In the genomic region with DNA sequence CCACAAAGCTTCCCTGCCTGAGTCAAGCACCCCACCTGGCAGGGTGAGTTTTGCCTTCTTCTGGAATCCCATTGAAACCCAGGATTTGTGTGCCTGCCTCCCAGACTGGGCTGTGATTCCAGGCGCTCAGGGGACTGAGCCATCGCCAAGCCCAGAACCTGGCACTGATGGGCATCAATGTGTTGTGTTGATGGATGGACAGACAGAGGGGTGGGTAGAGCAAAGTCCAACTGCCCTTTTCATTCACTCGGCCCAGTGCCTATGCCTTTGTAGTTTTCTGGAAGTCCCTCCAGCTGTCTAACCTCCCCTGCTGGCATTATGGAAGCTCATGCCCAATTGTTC, we compare ENCODE assay signal across 9 cellular contexts.
DNase-seq lines count a peak whose midpoint lies in the region; ATAC-seq and TF ChIP-seq lines count a peak whose summit lies in the region.
"Had no signal": no experiment of that assay in that cellular context is flagged by ENCODE, and none has a peak within 500 bp of the region (broad histone marks: within the 10 kb centered on the region; RNA-seq: fewer than 3 reads in every experiment).

No MANE protein-coding gene starts in this region.

- peaks cover 18% of the 10 kb centered on the region for H3K4me1 Mint-ChIP-seq in activated T-cell treated with anti-CD3 and anti-CD28 coated beads, Interleukin-2, amount 50 U/mL, for 4 hours (ENCODE audit: low read depth)

- no peak for DNase-seq in activated T-cell treated with anti-CD3 and anti-CD28 coated beads, Interleukin-2, amount 50 U/mL, for 4 hours
- no peak for DNase-seq in activated T-cell treated with anti-CD3 and anti-CD28 coated beads, Interleukin-2, amount 50 U/mL, for 1 hour
- no peak for DNase-seq in choroid plexus epithelial cell (ENCODE audit: low read depth)
- no peak for DNase-seq in DMS53 (lab: John Stamatoyannopoulos, UW)
- no peak for DNase-seq in NCI-H524 treated with DMSO at 0.1 percent for 48 hours (lab: John Stamatoyannopoulos, UW)
- no peak for DNase-seq in NCI-H526 treated with DMSO at 0.1 percent for 48 hours (lab: John Stamatoyannopoulos, UW)

- H3K4me1 ChIP-seq in mucosa of stomach (ENCODE audit: control insufficient read depth, insufficient read depth, low read length) = peaks cover 23% of the 10 kb centered on the region
- no peaks in the 10 kb centered on the region for H3K4me1 ChIP-seq in urinary bladder (ENCODE audit: insufficient read depth)

- H3K9ac ChIP-seq in mucosa of stomach (ENCODE audit: low read length) = peak overlapping the region; percentile 71

- H3K4me3 ChIP-seq in choroid plexus epithelial cell (ENCODE audit: low read depth, low read length) = peak overlapping the region; percentile 22
- H3K4me3 ChIP-seq in mucosa of stomach (ENCODE audit: low read length) = no peak overlapping the region
- H3K4me3 ChIP-seq in urinary bladder (ENCODE audit: low read depth, low read length) = no peak overlapping the region

- peaks cover 53% of the 10 kb centered on the region for H3K27me3 Mint-ChIP-seq in activated T-cell treated with anti-CD3 and anti-CD28 coated beads, Interleukin-2, amount 50 U/mL, for 4 hours (ENCODE audit: low read depth)

- no peaks in the 10 kb centered on the region for H3K36me3 ChIP-seq in mucosa of stomach (ENCODE audit: control insufficient read depth, insufficient read depth, low read length)
- H3K36me3 ChIP-seq in urinary bladder (ENCODE audit: insufficient read depth) = no peaks in the 10 kb centered on the region

- TF ChIP-seq CTCF in choroid plexus epithelial cell (conservative IDR thresholded peaks at IDR 0.05; ENCODE audit: low read depth, low read length) = no peak

- no peaks in the 10 kb centered on the region for H3K9me3 Mint-ChIP-seq in activated T-cell treated with anti-CD3 and anti-CD28 coated beads, Interleukin-2, amount 50 U/mL, for 4 hours

- peak overlapping the region; percentile 70 for H3K4me3 Mint-ChIP-seq in activated T-cell treated with anti-CD3 and anti-CD28 coated beads, Interleukin-2, amount 50 U/mL, for 4 hours

- H3K27ac ChIP-seq in urinary bladder (ENCODE audit: low read depth) = peak overlapping the region; percentile 92

- H3K27me3 ChIP-seq in mucosa of stomach (ENCODE audit: control insufficient read depth, insufficient read depth, low read length) = peaks cover 8% of the 10 kb centered on the region

- no peaks in the 10 kb centered on the region for H3K36me3 Mint-ChIP-seq in activated T-cell treated with anti-CD3 and anti-CD28 coated beads, Interleukin-2, amount 50 U/mL, for 4 hours (ENCODE audit: insufficient read depth)
- H3K36me3 Mint-ChIP-seq: CD4-positive, CD25-positive, alpha-beta regulatory T cell had no signal

- WGBS in urinary bladder = 52% methylated on average over 3 of the region's 3 CpGs

- no peaks in the 10 kb centered on the region for H3K9me3 ChIP-seq in mucosa of stomach (ENCODE audit: control insufficient read depth, low read length)

- ATAC-seq in activated T-cell treated with anti-CD3 and anti-CD28 coated beads, Interleukin-2, amount 50 U/mL, for 4 hours = no peak
